ENCODE assay signal across 8 cellular contexts in the genomic region with DNA sequence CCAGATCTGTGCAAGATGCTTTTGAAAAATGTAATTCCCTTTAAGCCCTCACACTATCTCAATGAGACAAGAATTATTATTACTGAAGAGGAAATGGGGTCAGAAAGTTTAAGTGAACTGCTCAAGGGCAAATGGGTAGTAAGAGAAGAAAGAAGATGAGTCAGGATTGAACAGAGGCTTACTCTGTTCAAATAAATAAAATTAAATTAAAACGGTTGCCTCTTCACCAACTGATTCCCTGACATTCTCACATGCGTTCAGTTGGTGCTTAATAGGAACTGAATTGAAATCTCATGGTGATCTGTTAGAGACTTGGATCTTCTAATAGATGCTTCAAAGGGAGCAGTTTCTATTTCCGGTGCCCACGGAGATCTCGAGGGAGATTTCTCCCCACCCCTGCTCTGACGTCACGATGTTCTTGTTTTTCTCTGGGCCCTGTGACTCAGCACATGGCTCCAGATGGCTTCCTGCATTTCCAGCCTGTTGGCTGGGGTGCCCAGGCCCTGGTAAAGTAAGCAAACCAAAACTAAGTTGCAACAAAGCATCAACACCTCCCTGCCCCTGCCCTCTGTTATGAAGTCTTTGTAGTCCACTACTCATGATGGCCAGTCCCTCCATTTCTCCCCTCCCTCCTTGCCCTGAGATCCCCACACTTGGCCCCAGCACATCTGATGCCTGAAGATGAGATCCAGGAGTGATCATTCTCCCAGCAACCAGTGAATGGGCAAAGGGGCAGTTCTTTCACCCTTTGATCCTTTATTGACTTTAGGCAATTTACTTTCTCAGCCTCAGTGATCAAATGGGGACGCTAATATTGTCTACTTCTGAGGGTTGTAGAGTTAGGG.
DNase-seq lines count a peak whose midpoint lies in the region; ATAC-seq and TF ChIP-seq lines count a peak whose summit lies in the region.

No MANE protein-coding gene starts in this region.

- H3K36me3 ChIP-seq in SJCRH30 = no peaks in the 10 kb centered on the region
- H3K36me3 ChIP-seq in gastroesophageal sphincter = no peaks in the 10 kb centered on the region
- H3K36me3 ChIP-seq in trophoblast cell (ENCODE audit: control insufficient read depth in 1 of 2, insufficient read depth in 2 of 2, low read length in 2 of 2) = no peaks in the 10 kb centered on the region
- H3K36me3 ChIP-seq in tibial artery = no peaks in the 10 kb centered on the region

- peak overlapping the region; percentile 16 for H3K14ac ChIP-seq in trophoblast cell (ENCODE audit: low read length)

- H4K91ac ChIP-seq in trophoblast cell (ENCODE audit: low read depth, low read length) = peak overlapping the region; percentile 33

- H4K8ac ChIP-seq in trophoblast cell (ENCODE audit: low read depth, low read length) = peak overlapping the region; percentile 77

- H4K12ac ChIP-seq in trophoblast cell (ENCODE audit: low read depth, low read length) = peak overlapping the region; percentile 2

- no peak overlapping the region for H3K9ac ChIP-seq in trophoblast cell (ENCODE audit: low read length)

- no peak overlapping the region for H2AK5ac ChIP-seq in trophoblast cell (ENCODE audit: low read length)

- H3K9me3 Mint-ChIP-seq in activated naive CD4-positive, alpha-beta T cell treated with anti-CD3 and anti-CD28 coated beads for 36 hours = no peaks in the 10 kb centered on the region

- no peak overlapping the region for H3K4ac ChIP-seq in trophoblast cell (ENCODE audit: low read depth, low read length)

- no peak for TF ChIP-seq POLR2A in gastroesophageal sphincter (IDR thresholded peaks at IDR 0.05)

- CTCF ChIA-PET in activated naive CD4-positive, alpha-beta T cell treated with anti-CD3 and anti-CD28 coated beads for 36 hours (lab: Charles Lee) = no interaction called here

- ATAC-seq in gastroesophageal sphincter (peak; percentile 92), GM18858 (IDR thresholded peaks at IDR 0.05; ENCODE audit: unreplicated experiment) (no peak), HG02840 (IDR thresholded peaks at IDR 0.05; ENCODE audit: low FRiP score, unreplicated experiment) (no peak)

- peak overlapping the region; percentile 28 for H2BK120ac ChIP-seq in trophoblast cell (ENCODE audit: insufficient read depth, low read length, poor library complexity)

- H3K9me3 ChIP-seq in SJCRH30 (replicated peaks) (no peaks in the 10 kb centered on the region), gastroesophageal sphincter (no peaks in the 10 kb centered on the region), trophoblast cell (ENCODE audit: insufficient read depth, low read depth, low read length) (no peaks in the 10 kb centered on the region), tibial artery (no peaks in the 10 kb centered on the region)

- intact Hi-C loops in activated naive CD4-positive, alpha-beta T cell treated with anti-CD3 and anti-CD28 coated beads for 36 hours (cut with micrococcal nuclease) = loop anchor here (1.0 to 5.0 kb wide), 3 partner anchors 107 to 165 kb away; partner anchors contain the start of genes BOD1 and CPEB4
- intact Hi-C loops in tibial artery (cut with DNase I; ENCODE audit: low total_unique reads) = no loop called here

- H2BK5ac ChIP-seq in trophoblast cell (ENCODE audit: low read depth, low read length, poor library complexity) = no peak overlapping the region

- no peak overlapping the region for H3K18ac ChIP-seq in trophoblast cell (ENCODE audit: low read length)

- H3K27ac Mint-ChIP-seq in activated naive CD4-positive, alpha-beta T cell treated with anti-CD3 and anti-CD28 coated beads for 36 hours = peak overlapping the region; percentile 86

- H3K4me1 ChIP-seq in SJCRH30 (peaks cover 21% of the 10 kb centered on the region), gastroesophageal sphincter (peaks cover 0 to 23% (median 6%) of the 10 kb centered on the region in 3 donors), trophoblast cell (ENCODE audit: control insufficient read depth in 1 of 2, insufficient read depth in 2 of 2, low read length in 2 of 2) (peaks cover 13 to 17% of the 10 kb centered on the region in 2 experiments), tibial artery (peaks cover 0 to 25% (median 16%) of the 10 kb centered on the region in 4 donors)

- H3K79me2 ChIP-seq in trophoblast cell (ENCODE audit: control insufficient read depth, insufficient read depth, low read length, poor library complexity) = no peaks in the 10 kb centered on the region

- WGBS in gastroesophageal sphincter (ENCODE audit: low coverage in 1 of 2), 2 donors = 21% methylated on average over 7 of the region's 8 CpGs
- no CpG with 5 or more reads among the region's 8 CpGs for WGBS in trophoblast cell (ENCODE audit: extremely low coverage, insufficient coverage, insufficient read length)

- TF ChIP-seq CTCF in GM12865 (IDR thresholded peaks at IDR 0.05; ENCODE audit: insufficient read depth, low read depth, low read length, missing control alignments) (no peak), gastroesophageal sphincter (IDR thresholded peaks at IDR 0.05) (no peak), tibial artery (IDR thresholded peaks at IDR 0.05) (no peak)

- H3K4me3 Mint-ChIP-seq in activated naive CD4-positive, alpha-beta T cell treated with anti-CD3 and anti-CD28 coated beads for 36 hours = no peak overlapping the region

- H3K27me3 ChIP-seq in SJCRH30 (no peaks in the 10 kb centered on the region), gastroesophageal sphincter (no peaks in the 10 kb centered on the region), trophoblast cell (ENCODE audit: insufficient read depth, low read length) (no peaks in the 10 kb centered on the region), tibial artery (no peaks in the 10 kb centered on the region)

- peak overlapping the region; percentile 8 for H2BK12ac ChIP-seq in trophoblast cell (ENCODE audit: low read length)

- peak overlapping the region; percentile 42 for H2AFZ ChIP-seq in trophoblast cell (ENCODE audit: insufficient read depth, low read length, poor library complexity)

- H3K23ac ChIP-seq in trophoblast cell (ENCODE audit: low read length) = no peak overlapping the region

- peak; percentile 48 for DNase-seq in GM12865 (ENCODE audit: low read depth)
- DNase-seq in SJCRH30 = peak; percentile 53 to 63
- DNase-seq in activated naive CD4-positive, alpha-beta T cell treated with anti-CD3 and anti-CD28 coated beads for 36 hours = peak; percentile 84
- peak; percentile 46 to 60 for DNase-seq in trophoblast cell
- DNase-seq in tibial artery = peak; percentile 90 to 93

- no peaks in the 10 kb centered on the region for H3K36me3 Mint-ChIP-seq in activated naive CD4-positive, alpha-beta T cell treated with anti-CD3 and anti-CD28 coated beads for 36 hours (ENCODE audit: low read depth)

- TF ChIP-seq EP300 in gastroesophageal sphincter (IDR thresholded peaks at IDR 0.05) = no peak

- H3K4me1 Mint-ChIP-seq in activated naive CD4-positive, alpha-beta T cell treated with anti-CD3 and anti-CD28 coated beads for 36 hours (ENCODE audit: low read depth) = peaks cover 31% of the 10 kb centered on the region

- H3K27me3 Mint-ChIP-seq in activated naive CD4-positive, alpha-beta T cell treated with anti-CD3 and anti-CD28 coated beads for 36 hours (ENCODE audit: low read depth) = no peaks in the 10 kb centered on the region

- peaks cover 7% of the 10 kb centered on the region for H3K79me1 ChIP-seq in trophoblast cell (ENCODE audit: low read length)

- no peak overlapping the region for H3K4me2 ChIP-seq in trophoblast cell (ENCODE audit: low read length)

- H3K4me3 ChIP-seq in GM12865 (ENCODE audit: low read depth, low read length) = no peak overlapping the region
- no peak overlapping the region for H3K4me3 ChIP-seq in SJCRH30
- H3K4me3 ChIP-seq in gastroesophageal sphincter = no peak overlapping the region
- H3K4me3 ChIP-seq in trophoblast cell (ENCODE audit: low read depth, low read length) = no peak overlapping the region
- H3K4me3 ChIP-seq in tibial artery = no peak overlapping the region

- H3K27ac ChIP-seq in SJCRH30 (peak overlapping the region; percentile 25; the same call in 1 of the 2 replicates), gastroesophageal sphincter (peak overlapping the region; percentile 38 to 67 (median 52)), trophoblast cell (ENCODE audit: low read depth, low read length) (no peak overlapping the region), tibial artery (peak overlapping the region; percentile 67 to 72)
